ENCODE assay signal across 19 cellular contexts in genomic region chr9:81234924-81235610, GRCh38.
"Had no signal": no experiment of that assay in that cellular context is flagged by ENCODE, and none has a peak within 500 bp of the region (broad histone marks: within the 10 kb centered on the region; RNA-seq: fewer than 3 reads in every experiment).

No MANE protein-coding gene starts in this region.

- DNase-seq: activated CD4-positive, alpha-beta T cell treated with anti-CD3 and anti-CD28 coated beads, Interleukin-2, amount 50 U/mL, for 4 hours; activated gamma-delta T cell treated with Interleukin-2 at 50 U/mL for 16 hours; adrenal gland; cerebellar nuclear complex; dermis blood vessel endothelial cell; effector memory CD4-positive, alpha-beta T cell; esophagus squamous epithelium; heart right ventricle; left lung; ovary; psoas muscle; right cardiac atrium; stimulated activated naive CD8-positive, alpha-beta T cell treated with anti-CD3 and anti-CD28 coated beads, Interleukin-15, amount 100 ng/mL, for 72 hours; transverse colon; uterus; WERI-Rb-1 had no signal

- H3K4me1 ChIP-seq: adrenal gland, breast epithelium, esophagus squamous epithelium, heart right ventricle, left lung, psoas muscle, suprapubic skin, transverse colon, uterus had no signal

- H3K36me3 ChIP-seq: adrenal gland, breast epithelium, esophagus squamous epithelium, heart right ventricle, left lung, ovary, suprapubic skin, transverse colon, uterus, WERI-Rb-1 had no signal

- H3K27me3 ChIP-seq: adrenal gland, breast epithelium, esophagus squamous epithelium, heart right ventricle, left lung, ovary, suprapubic skin, transverse colon, uterus had no signal

- FAIRE-seq: astrocyte had no signal

- H3K27ac ChIP-seq: adrenal gland, breast epithelium, esophagus squamous epithelium, heart right ventricle, left lung, ovary, psoas muscle, suprapubic skin, transverse colon, uterus, WERI-Rb-1 had no signal

- H3K4me3 ChIP-seq: adrenal gland, breast epithelium, esophagus squamous epithelium, heart right ventricle, left lung, ovary, psoas muscle, suprapubic skin, transverse colon, uterus had no signal

- H3K9me3 ChIP-seq: adrenal gland, breast epithelium, esophagus squamous epithelium, heart right ventricle, left lung, ovary, psoas muscle, suprapubic skin, transverse colon, uterus had no signal
